In the genomic region with DNA sequence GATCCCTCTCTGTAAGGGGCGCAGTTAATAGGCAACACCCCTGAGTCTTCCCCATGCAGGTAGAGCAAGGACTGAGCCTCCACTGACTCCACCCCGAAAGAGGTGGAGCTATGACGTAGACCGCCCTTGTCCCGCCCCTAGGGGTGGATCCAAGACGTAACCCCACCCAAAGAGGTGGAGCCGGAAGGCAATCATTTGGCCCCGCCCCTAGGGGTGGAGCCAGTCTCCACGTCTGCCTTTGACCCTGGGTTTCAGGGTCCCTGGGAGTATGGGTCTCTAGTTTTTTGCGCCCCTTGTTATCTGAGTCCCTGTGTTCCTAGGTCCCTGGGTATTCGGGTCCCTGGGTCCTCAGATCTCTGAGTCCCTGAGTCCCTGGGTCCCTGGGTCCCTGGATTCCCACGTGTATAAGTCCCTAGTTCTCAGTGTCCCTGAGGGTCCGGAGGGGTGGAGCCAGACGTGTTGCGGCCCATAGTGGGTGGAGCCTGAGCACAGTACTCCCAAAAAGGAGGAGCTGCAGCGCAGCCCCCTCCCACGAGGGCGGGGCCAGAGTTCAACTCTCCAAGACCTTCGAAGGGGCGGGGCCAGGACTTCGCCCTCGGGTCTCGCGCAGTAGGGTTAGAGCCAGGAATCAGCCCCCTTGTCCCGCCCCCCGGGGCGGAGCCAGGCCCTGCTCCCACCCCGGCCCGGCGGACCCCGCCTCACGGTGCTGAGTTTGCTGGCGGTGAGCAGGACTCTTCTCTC, we compare ENCODE assay signal across 10 cellular contexts. TPM values are rescaled to one million over a fixed set of nuclear protein-coding genes. Genes with fewer than 3 reads are reported as not detected.
DNase-seq lines count a peak whose midpoint lies in the region; ATAC-seq and TF ChIP-seq lines count a peak whose summit lies in the region.
"Had no signal": no experiment of that assay in that cellular context is flagged by ENCODE, and none has a peak within 500 bp of the region (broad histone marks: within the 10 kb centered on the region; RNA-seq: fewer than 3 reads in every experiment).

No MANE protein-coding gene starts in this region.

- H3K27ac Mint-ChIP-seq in activated T-helper 17 cell treated with anti-CD3 and anti-CD28 coated beads, Interleukin-2, amount 50 U/mL, for 72 hours, result no peak overlapping the region
- no peak overlapping the region for H3K27ac Mint-ChIP-seq in neural crest cell (ENCODE audit: unreplicated experiment)
- H3K27ac Mint-ChIP-seq in type B pancreatic cell, result peak overlapping the region; percentile 81
- H3K27ac Mint-ChIP-seq: stimulated activated naive CD8-positive, alpha-beta T cell treated with anti-CD3 and anti-CD28 coated beads, Interleukin-15, Interleukin-2, amounts not matched to agents 100 ng/mL and 50 ng/mL, for 24 hours had no signal

- H3K27me3 ChIP-seq in GM06990 (replicated peaks; ENCODE audit: control insufficient read depth, insufficient read depth, low read length), result no peaks in the 10 kb centered on the region
- peaks cover 17% of the 10 kb centered on the region for H3K27me3 ChIP-seq in NT2/D1 (ENCODE audit: insufficient read depth, insufficient read length)

- no peaks in the 10 kb centered on the region for H3K9me3 ChIP-seq in NT2/D1 (ENCODE audit: insufficient read depth, low read length)

- peaks cover 27% of the 10 kb centered on the region for H3K4me1 ChIP-seq in NT2/D1 (ENCODE audit: insufficient read depth, insufficient read length)

- no peak overlapping the region for H3K4me3 Mint-ChIP-seq in activated T-helper 17 cell treated with anti-CD3 and anti-CD28 coated beads, Interleukin-2, amount 50 U/mL, for 72 hours
- H3K4me3 Mint-ChIP-seq in neural crest cell (peak overlapping the region; percentile 80), type B pancreatic cell (peak overlapping the region; percentile 86)
- H3K4me3 Mint-ChIP-seq: stimulated activated naive CD8-positive, alpha-beta T cell treated with anti-CD3 and anti-CD28 coated beads, Interleukin-15, Interleukin-2, amounts not matched to agents 100 ng/mL and 50 ng/mL, for 24 hours had no signal

- no peak for TF ChIP-seq CTCF in GM06990 (IDR thresholded peaks at IDR 0.05; ENCODE audit: insufficient read depth, low read length, poor library complexity, severe bottlenecking)
- no peak for TF ChIP-seq CTCF in foreskin fibroblast (IDR thresholded peaks at IDR 0.05; ENCODE audit: low read depth, low read length)
- no peak for TF ChIP-seq CTCF in neural crest cell (conservative IDR thresholded peaks at IDR 0.05)
- no peak for TF ChIP-seq CTCF in type B pancreatic cell (conservative IDR thresholded peaks at IDR 0.05)

- H3K9me3 Mint-ChIP-seq in activated T-helper 17 cell treated with anti-CD3 and anti-CD28 coated beads, Interleukin-2, amount 50 U/mL, for 72 hours, result no peaks in the 10 kb centered on the region
- no peaks in the 10 kb centered on the region for H3K9me3 Mint-ChIP-seq in neural crest cell
- H3K9me3 Mint-ChIP-seq in type B pancreatic cell, result no peaks in the 10 kb centered on the region
- H3K9me3 Mint-ChIP-seq: stimulated activated naive CD8-positive, alpha-beta T cell treated with anti-CD3 and anti-CD28 coated beads, Interleukin-15, Interleukin-2, amounts not matched to agents 100 ng/mL and 50 ng/mL, for 24 hours had no signal

- DNase-seq in GM06990 (ENCODE audit: extremely low read depth, insufficient read length), result peak; percentile 63
- DNase-seq in NT2/D1 (ENCODE audit: low read depth, low spot score), result peak; percentile 99
- peak; percentile 24 to 53 for DNase-seq in foreskin fibroblast
- peak; percentile 90 for DNase-seq in neural crest cell (ENCODE audit: low read depth, low spot score)
- peak; percentile 85 for DNase-seq in type B pancreatic cell (ENCODE audit: extremely low spot score, unreplicated experiment)
- DNase-seq in NOMO-1 treated with DMSO at 0.1 percent for 48 hours (lab: John Stamatoyannopoulos, UW; ENCODE audit: unreplicated experiment), result no peak

- H3K36me3 ChIP-seq in GM06990 (ENCODE audit: control insufficient read depth, insufficient read depth, low read length), result peaks cover 32% of the 10 kb centered on the region
- H3K36me3 ChIP-seq in NT2/D1 (ENCODE audit: insufficient read depth, insufficient read length, low read length), result no peaks in the 10 kb centered on the region

- H3K4me3 ChIP-seq in GM06990 (replicated peaks; ENCODE audit: low read depth, low read length) (no peak overlapping the region), NT2/D1 (ENCODE audit: insufficient read length, low read depth) (peak overlapping the region; percentile 79), foreskin fibroblast (ENCODE audit: low read depth in 1 of 2, low read length in 2 of 2) (no peak overlapping the region)

- no peaks in the 10 kb centered on the region for H3K27me3 Mint-ChIP-seq in activated T-helper 17 cell treated with anti-CD3 and anti-CD28 coated beads, Interleukin-2, amount 50 U/mL, for 72 hours
- H3K27me3 Mint-ChIP-seq in neural crest cell (ENCODE audit: low read depth), result peaks cover 33% of the 10 kb centered on the region
- peaks cover 26% of the 10 kb centered on the region for H3K27me3 Mint-ChIP-seq in type B pancreatic cell
- H3K27me3 Mint-ChIP-seq: stimulated activated naive CD8-positive, alpha-beta T cell treated with anti-CD3 and anti-CD28 coated beads, Interleukin-15, Interleukin-2, amounts not matched to agents 100 ng/mL and 50 ng/mL, for 24 hours had no signal

- H3K36me3 Mint-ChIP-seq in activated T-helper 17 cell treated with anti-CD3 and anti-CD28 coated beads, Interleukin-2, amount 50 U/mL, for 72 hours (ENCODE audit: low read depth), result peaks cover 39% of the 10 kb centered on the region
- H3K36me3 Mint-ChIP-seq in neural crest cell (ENCODE audit: low read depth) (no peaks in the 10 kb centered on the region), type B pancreatic cell (no peaks in the 10 kb centered on the region)

- peak; percentile 91 for ATAC-seq in activated T-helper 17 cell treated with anti-CD3 and anti-CD28 coated beads, Interleukin-2, amount 50 U/mL, for 72 hours (replicated peaks)
- no peak for ATAC-seq in GM19397 (IDR thresholded peaks at IDR 0.05; ENCODE audit: unreplicated experiment)

- peak overlapping the region; percentile 76 for H3K9ac ChIP-seq in NT2/D1 (ENCODE audit: insufficient read length, low read depth)
- H3K9ac ChIP-seq: KMS-11 had no signal

- peaks cover 10% of the 10 kb centered on the region for H3K4me1 Mint-ChIP-seq in activated T-helper 17 cell treated with anti-CD3 and anti-CD28 coated beads, Interleukin-2, amount 50 U/mL, for 72 hours
- H3K4me1 Mint-ChIP-seq in neural crest cell (peaks cover 7% of the 10 kb centered on the region), type B pancreatic cell (ENCODE audit: unreplicated experiment) (no peaks in the 10 kb centered on the region)

RNA-seq across cellular contexts. Expression of gene DENND1C, which starts 5.3 kb away (rescaled TPM):
- 10 to 100 TPM; 64.3 to 73.2 TPM for total RNA-seq in activated T-helper 17 cell treated with anti-CD3 and anti-CD28 coated beads, Interleukin-2, amount 50 U/mL, for 72 hours
- total RNA-seq in neural crest cell (not detected in 2 replicates), type B pancreatic cell (ENCODE audit: low replicate concordance) (0.93 and 0.94 TPM in 2 replicates)

RNA-seq across cellular contexts. Expression of gene CRB3, which starts 12.3 kb away (rescaled TPM):
- total RNA-seq in activated T-helper 17 cell treated with anti-CD3 and anti-CD28 coated beads, Interleukin-2, amount 50 U/mL, for 72 hours, result 1 to 10 TPM in 1 of 2 donors, not detected in 1; 2.2 TPM
- not detected in 2 replicates for total RNA-seq in neural crest cell
- total RNA-seq in type B pancreatic cell (ENCODE audit: low replicate concordance), result 30.6 and 63.3 TPM in 2 replicates

RNA-seq across cellular contexts. Expression of gene SLC25A23, which starts 16.7 kb away (rescaled TPM):
- 1 to 10 TPM; 7.8 to 7.9 TPM for total RNA-seq in activated T-helper 17 cell treated with anti-CD3 and anti-CD28 coated beads, Interleukin-2, amount 50 U/mL, for 72 hours
- total RNA-seq in neural crest cell (72.2 and 73.2 TPM in 2 replicates), type B pancreatic cell (ENCODE audit: low replicate concordance) (67.5 and 86.6 TPM in 2 replicates)

RNA-seq across cellular contexts. Expression of gene TUBB4A, which starts 25.8 kb away (rescaled TPM):
- total RNA-seq in activated T-helper 17 cell treated with anti-CD3 and anti-CD28 coated beads, Interleukin-2, amount 50 U/mL, for 72 hours, result 1 to 10 TPM; 2.6 to 2.7 TPM
- 27.7 and 39.9 TPM in 2 replicates for total RNA-seq in neural crest cell
- 6.8 and 10.9 TPM in 2 replicates for total RNA-seq in type B pancreatic cell (ENCODE audit: low replicate concordance)

RNA-seq across cellular contexts. Expression of gene SLC25A41, which starts 42.8 kb away (rescaled TPM):
- not detected for total RNA-seq in activated T-helper 17 cell treated with anti-CD3 and anti-CD28 coated beads, Interleukin-2, amount 50 U/mL, for 72 hours
- total RNA-seq in neural crest cell (1.2 and 1.6 TPM in 2 replicates), type B pancreatic cell (ENCODE audit: low replicate concordance) (1.0 and 1.1 TPM in 2 replicates)

Comparison
In these comparisons a context has a peak if more than half of its experiments do, and no peak if none do; other contexts are left out.
1. RNA of gene DENND1C, which starts 5.3 kb away (total RNA-seq): 64.3 to 73.2 TPM in activated T-helper 17 cell treated with anti-CD3 and anti-CD28 coated beads, Interleukin-2, amount 50 U/mL, for 72 hours; 0.93 to 0.94 TPM in type B pancreatic cell and not detected in neural crest cell; every median in the first group is over 10 times any median in the second.